ENCODE assay signal across 8 cellular contexts in the genomic region with DNA sequence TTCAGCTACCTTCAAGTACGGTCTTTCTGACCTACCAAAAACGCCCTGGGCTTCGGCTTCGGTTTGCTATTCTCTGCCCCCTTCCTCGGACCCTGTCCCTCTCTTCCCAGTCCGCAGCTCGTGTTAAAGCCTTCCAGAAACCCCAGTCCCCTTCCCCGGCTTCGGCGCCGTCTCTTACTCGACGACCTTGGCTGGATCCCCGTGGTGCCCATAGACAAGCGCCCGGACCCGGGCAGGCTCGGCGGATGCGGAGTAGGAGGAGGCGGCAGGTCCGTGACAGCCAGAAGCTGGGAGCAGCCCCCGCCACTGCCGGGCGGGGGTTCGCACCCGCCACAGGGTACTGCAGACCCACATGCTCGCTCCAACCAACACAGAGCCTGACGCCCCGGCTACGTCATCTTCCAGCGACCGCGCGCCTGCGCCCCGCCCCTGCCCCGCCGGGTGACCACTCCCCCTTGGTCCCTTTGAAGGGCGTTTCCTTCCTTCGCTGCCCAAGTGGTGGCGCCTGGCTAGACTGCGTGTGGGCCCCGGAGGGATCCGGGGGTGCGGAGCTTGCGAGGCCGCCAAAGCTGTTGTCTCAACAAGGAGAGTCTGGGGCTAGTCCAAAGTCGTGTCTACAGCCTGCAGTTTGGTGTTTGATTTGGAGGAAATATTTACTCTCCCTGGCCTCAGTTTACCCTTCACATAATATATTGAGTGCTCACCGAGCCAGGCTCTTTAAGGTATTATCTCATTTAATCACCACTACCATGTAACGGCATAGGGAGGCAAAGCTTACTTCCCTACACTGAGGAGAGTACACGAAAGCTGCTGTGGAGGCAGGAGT. TPM values are rescaled to one million over a fixed set of nuclear protein-coding genes. Genes with fewer than 3 reads are reported as not detected.
DNase-seq lines count a peak whose midpoint lies in the region; FAIRE-seq and TF ChIP-seq lines count a peak whose summit lies in the region.

A gene with protein sequence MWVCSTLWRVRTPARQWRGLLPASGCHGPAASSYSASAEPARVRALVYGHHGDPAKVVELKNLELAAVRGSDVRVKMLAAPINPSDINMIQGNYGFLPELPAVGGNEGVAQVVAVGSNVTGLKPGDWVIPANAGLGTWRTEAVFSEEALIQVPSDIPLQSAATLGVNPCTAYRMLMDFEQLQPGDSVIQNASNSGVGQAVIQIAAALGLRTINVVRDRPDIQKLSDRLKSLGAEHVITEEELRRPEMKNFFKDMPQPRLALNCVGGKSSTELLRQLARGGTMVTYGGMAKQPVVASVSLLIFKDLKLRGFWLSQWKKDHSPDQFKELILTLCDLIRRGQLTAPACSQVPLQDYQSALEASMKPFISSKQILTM (minus strand): TSS at position 382 of the 826 bp plus-strand sequence. CDS start 28 bp downstream, at position 354.

- H3K79me1 ChIP-seq in neuronal stem cell (ENCODE audit: low read depth, low read length): peaks cover 4% of the 10 kb centered on the region

- no peak within 1 kb of the TSS for H2BK120ac ChIP-seq in neuronal stem cell (ENCODE audit: low read depth, low read length)

- H3K4me2 ChIP-seq in neuronal stem cell (ENCODE audit: insufficient read depth, low read length, poor library complexity, severe bottlenecking): peak within 1 kb of the TSS; percentile 90

- no peak within 1 kb of the TSS for H4K8ac ChIP-seq in neuronal stem cell (ENCODE audit: low read depth, low read length)

- H4K91ac ChIP-seq in neuronal stem cell (ENCODE audit: low read depth, low read length, poor library complexity): no peak within 1 kb of the TSS

- peak; percentile 63 for TF ChIP-seq POLR2A in H54 (IDR thresholded peaks at IDR 0.05; ENCODE audit: low read depth, low read length)

- H3K23ac ChIP-seq in neuronal stem cell (ENCODE audit: low read depth, low read length, poor library complexity): peak within 1 kb of the TSS; percentile 53

- no peak within 1 kb of the TSS for H2BK5ac ChIP-seq in neuronal stem cell (ENCODE audit: low read length)

- H3K27ac ChIP-seq in SJSA1 (peak within 1 kb of the TSS; percentile 40), neuronal stem cell (replicated peaks; ENCODE audit: low read length) (no peak within 1 kb of the TSS)

- no peak for TF ChIP-seq CTCF in subcutaneous adipose tissue (IDR thresholded peaks at IDR 0.05; ENCODE audit: low read depth)

- H2BK12ac ChIP-seq in neuronal stem cell (ENCODE audit: low read length): no peak within 1 kb of the TSS

- peaks cover 13% of the 10 kb centered on the region for H3K4me1 ChIP-seq in SJSA1 (replicated peaks)
- peaks cover 3 to 4% of the 10 kb centered on the region in 2 donors for H3K4me1 ChIP-seq in neuronal stem cell (ENCODE audit: control insufficient read depth in 2 of 2, insufficient read depth in 1 of 2, low read depth in 1 of 2, low read length in 2 of 2)

- H2AK5ac ChIP-seq in neuronal stem cell (ENCODE audit: low read depth, low read length): no peak within 1 kb of the TSS

- DNase-seq in H54 (ENCODE audit: insufficient read length, low spot score) (peak; percentile 75), M059J (ENCODE audit: low read depth) (peak; percentile 89), SJSA1 (ENCODE audit: low read depth in 1 of 2, low spot score in 2 of 2) (peak; percentile 88 to 94), foreskin melanocyte (peak; percentile 84), neuronal stem cell (ENCODE audit: low spot score) (peak; percentile 90)
- DNase-seq in activated naive CD4-positive, alpha-beta T cell (lab: John Stamatoyannopoulos, UW): peak; percentile 88 to 90 (median 90)

- 0 out of 2 replicates have a peak, but pooled peaks cover 3% of the 10 kb centered on the region for H3K27me3 ChIP-seq in SJSA1 (replicated peaks)
- H3K27me3 ChIP-seq in neuronal stem cell (ENCODE audit: control insufficient read depth in 3 of 3, insufficient read depth in 3 of 3, low read depth in 1 of 3, low read length in 3 of 3): peaks cover 0 to 28% (median 4%) of the 10 kb centered on the region in 3 experiments

- H2AFZ ChIP-seq in neuronal stem cell (ENCODE audit: low read length): peak within 1 kb of the TSS; percentile 95

- 0 out of 2 replicates have a peak, but pooled peaks cover 6% of the 10 kb centered on the region for H3K36me3 ChIP-seq in SJSA1
- H3K36me3 ChIP-seq in neuronal stem cell (replicated peaks in 1 of 2; ENCODE audit: control insufficient read depth in 2 of 2, insufficient read depth in 2 of 2, low read length in 2 of 2): no peaks in the 10 kb centered on the region

- WGBS in neuronal stem cell (ENCODE audit: extremely low coverage in 2 of 2, insufficient read length in 2 of 2, insufficient replicate concordance in 1 of 2), 2 donors: no CpG with 5 or more reads among the region's 52 CpGs

- peak within 1 kb of the TSS; percentile 72 for H3K4me3 ChIP-seq in SJSA1
- H3K4me3 ChIP-seq in neuronal stem cell (ENCODE audit: low read length in 2 of 2): peak within 1 kb of the TSS; percentile 76 to 94

- H3K14ac ChIP-seq in neuronal stem cell (ENCODE audit: low read length): no peak within 1 kb of the TSS

- H2BK15ac ChIP-seq in neuronal stem cell (ENCODE audit: low read length): no peak within 1 kb of the TSS

- H3K9me3 ChIP-seq in SJSA1 (replicated peaks) (no peaks in the 10 kb centered on the region), neuronal stem cell (replicated peaks in 1 of 2; ENCODE audit: control insufficient read depth in 2 of 2, insufficient read depth in 1 of 2, low read depth in 1 of 2, low read length in 2 of 2) (no peaks in the 10 kb centered on the region)

- no peak within 1 kb of the TSS for H3K4ac ChIP-seq in neuronal stem cell (ENCODE audit: low read length)

- FAIRE-seq in G401.6 (lab: Jason Lieb, UNC): peak; percentile 87
- FAIRE-seq in H54 (lab: Jason Lieb, UNC): peak; percentile 66

- no peak within 1 kb of the TSS for H3K9ac ChIP-seq in neuronal stem cell (ENCODE audit: low read depth, low read length, poor library complexity)

- H3K18ac ChIP-seq in neuronal stem cell (ENCODE audit: low read length): peak within 1 kb of the TSS; percentile 33

RNA-seq across cellular contexts. Expression of the gene that starts here (rescaled TPM):
- 13.8 and 14.3 TPM in 2 replicates for total RNA-seq in M059J (2014; rRNA removed; shearing (Covaris generic))
- 22.5 and 27.2 TPM in 2 replicates for total RNA-seq in SJSA1 (2014; rRNA removed; shearing (Covaris generic))
- 19.8 TPM for polyA plus RNA-seq in neuronal stem cell (2013, experiment 1 of 2)
- 19.0 TPM for polyA plus RNA-seq in neuronal stem cell (2013, experiment 2 of 2)
- total RNA-seq in subcutaneous adipose tissue: 10 to 100 TPM; 18.7 to 34.9 (median 20.1) TPM
